In the genomic region with DNA sequence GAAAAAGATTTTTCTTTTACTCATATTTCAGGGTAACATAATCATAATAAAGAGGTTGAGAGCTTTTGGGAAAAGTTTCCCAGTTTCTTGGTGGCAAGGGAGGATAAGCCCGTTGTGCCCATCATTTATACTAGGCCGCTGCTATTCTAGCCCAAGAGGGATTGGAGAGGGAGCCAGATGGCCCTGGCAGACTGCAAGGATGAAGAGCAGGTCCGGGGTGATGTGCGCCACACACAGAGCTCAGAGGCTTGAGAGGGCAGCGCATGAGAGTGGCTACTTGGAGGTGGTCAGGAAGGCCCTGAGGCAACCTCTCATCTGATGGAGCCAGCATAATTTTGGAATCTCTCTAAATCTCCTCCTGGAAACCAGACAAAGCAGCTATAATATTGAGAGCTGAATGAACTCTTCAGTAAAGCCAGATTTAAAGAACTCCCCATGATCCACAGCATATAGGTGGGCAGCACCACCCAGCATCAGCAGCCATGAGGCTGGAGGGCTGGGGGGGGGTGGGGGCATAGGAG, we compare ENCODE assay signal across 23 cellular contexts.
"Had no signal": no experiment of that assay in that cellular context is flagged by ENCODE, and none has a peak within 500 bp of the region (broad histone marks: within the 10 kb centered on the region; RNA-seq: fewer than 3 reads in every experiment).

No MANE protein-coding gene starts in this region.

- H3K27me3 Mint-ChIP-seq: activated naive CD8-positive, alpha-beta T cell treated with anti-CD3 and anti-CD28 coated beads, Interleukin-2, amount 10 ng/mL, durations not matched to agents 7 days and 5 days had no signal

- H3K4me3 ChIP-seq: heart right ventricle, pancreas, psoas muscle, tibial artery had no signal

- H3K36me3 ChIP-seq: neutrophil, pancreas had no signal

- H3K9me3 Mint-ChIP-seq: activated T-helper 2 cell treated with anti-CD3 and anti-CD28 coated beads, Interferon-gamma antibody, Interleukin-2, Interleukin-4, amounts not matched to agents 10 μg/mL and 5 μg/mL and 100 μg/mL, durations not matched to agents 14 hours and 24 hours and 36 hours; T-helper 2 cell treated with Interferon-gamma antibody and Interleukin-4, amounts not matched to agents 5 μg/mL and 100 μg/mL, for 36 hours had no signal

- H3K27ac Mint-ChIP-seq: activated naive CD4-positive, alpha-beta T cell treated with anti-CD3 and anti-CD28 coated beads for 36 hours; activated naive CD8-positive, alpha-beta T cell treated with anti-CD3 and anti-CD28 coated beads, Interleukin-2, amount 10 ng/mL, durations not matched to agents 7 days and 5 days; activated T-helper 2 cell treated with anti-CD3 and anti-CD28 coated beads, Interferon-gamma antibody, Interleukin-2, Interleukin-4, amounts not matched to agents 10 μg/mL and 5 μg/mL and 100 μg/mL, durations not matched to agents 14 hours and 24 hours and 36 hours; nephron; T-helper 2 cell treated with Interferon-gamma antibody and Interleukin-4, amounts not matched to agents 5 μg/mL and 100 μg/mL, for 36 hours had no signal

- H3K4me3 Mint-ChIP-seq: activated naive CD4-positive, alpha-beta T cell treated with anti-CD3 and anti-CD28 coated beads for 36 hours; activated naive CD8-positive, alpha-beta T cell treated with anti-CD3 and anti-CD28 coated beads, Interleukin-2, amount 10 ng/mL, durations not matched to agents 7 days and 5 days; activated T-cell treated with anti-CD3 and anti-CD28 coated beads, Interleukin-2, amount 50 U/mL, for 4 hours; nephron; T-helper 2 cell treated with Interferon-gamma antibody and Interleukin-4, amounts not matched to agents 5 μg/mL and 100 μg/mL, for 36 hours had no signal

- H3K9me3 ChIP-seq: heart right ventricle, neutrophil, pancreas, psoas muscle, tibial artery had no signal

- DNase-seq: activated CD4-positive, alpha-beta T cell treated with anti-CD3 and anti-CD28 coated beads, Interleukin-2, amount 50 U/mL, for 1 hour; activated CD4-positive, CD25-positive, alpha-beta regulatory T cell treated with anti-CD3 and anti-CD28 coated beads, Interleukin-2, amount 50 U/mL, for 72 hours; activated CD8-positive, alpha-beta memory T cell treated with anti-CD3 and anti-CD28 coated beads for 24 hours; activated CD8-positive, alpha-beta memory T cell treated with anti-CD3 and anti-CD28 coated beads, Interleukin-2, amount 50 U/mL, for 4 hours; activated naive CD4-positive, alpha-beta T cell treated with anti-CD3 and anti-CD28 coated beads for 36 hours; activated naive CD8-positive, alpha-beta T cell treated with anti-CD3 and anti-CD28 coated beads, Interleukin-2, amount 10 ng/mL, durations not matched to agents 7 days and 5 days; activated T-cell treated with anti-CD3 and anti-CD28 coated beads, Interleukin-2, amount 50 U/mL, for 4 hours; amniotic stem cell; cortex of kidney; heart right ventricle; islet precursor cell; left colon; mesenchymal stem cell; psoas muscle; right cardiac atrium; stimulated activated CD4-positive, alpha-beta T cell treated with anti-CD3 and anti-CD28 coated beads, Interleukin-4, amount 100 ng/mL, for 4 hours; stimulated activated naive CD8-positive, alpha-beta T cell treated with anti-CD3 and anti-CD28 coated beads, Interleukin-15, Interleukin-2, amounts not matched to agents 100 U/mL and 50 U/mL, for 24 hours; tibial artery had no signal

- H3K27me3 ChIP-seq: heart right ventricle, neutrophil, pancreas, tibial artery had no signal

- ATAC-seq: activated T-cell treated with anti-CD3 and anti-CD28 coated beads, Interleukin-2, amount 50 U/mL, for 4 hours; heart right ventricle; left colon; pancreas; right cardiac atrium; stimulated activated naive CD8-positive, alpha-beta T cell treated with anti-CD3 and anti-CD28 coated beads, Interleukin-15, Interleukin-2, amounts not matched to agents 100 U/mL and 50 U/mL, for 24 hours had no signal

- H3K4me1 ChIP-seq: psoas muscle, tibial artery had no signal
